ENCODE assay signal across 1 cellular context in genomic region chr9:101354143-101354764, GRCh38.
TF ChIP-seq lines count a peak whose summit lies in the region.

No MANE protein-coding gene starts in this region.

TF ChIP-seq in HepG2, 621 proteins besides CTCF, POLR2A, EP300 and RAD21 (continued from another document and continues in another):
- TF ChIP-seq ZNF800 (CRISPR knock-in tag; IDR thresholded peaks at IDR 0.05) (no peak), RBAK (CRISPR knock-in tag; IDR thresholded peaks at IDR 0.05) (no peak), ARID3A (IDR thresholded peaks at IDR 0.05; ENCODE audit: low read depth, low read length) (peak; percentile 99), KDM3A (CRISPR knock-in tag; IDR thresholded peaks at IDR 0.05; ENCODE audit: low read depth) (peak; percentile 19; the same call in 1 of the 2 replicates), HNRNPH1 (optimal IDR thresholded peaks at IDR 0.05; ENCODE audit: low read depth, low read length) (no peak), LCORL (IDR thresholded peaks at IDR 0.05) (peak; percentile 65; the same call in 1 of the 2 replicates), LCORL (CRISPR knock-in tag; IDR thresholded peaks at IDR 0.05) (peak; percentile 96), REXO4 (CRISPR knock-in tag; IDR thresholded peaks at IDR 0.05; ENCODE audit: borderline replicate concordance) (no peak), NR3C1 (CRISPR knock-in tag; IDR thresholded peaks at IDR 0.05) (no peak), ZBTB43 (CRISPR knock-in tag; conservative IDR thresholded peaks at IDR 0.05) (0 out of 2 replicates have a peak, but pooled peaks have one; percentile 38), MTA3 (CRISPR knock-in tag; IDR thresholded peaks at IDR 0.05) (no peak), ZNF788 (CRISPR knock-in tag; IDR thresholded peaks at IDR 0.05; ENCODE audit: borderline replicate concordance) (peak; percentile 48; the same call in 1 of the 2 replicates), ZNF10 (CRISPR knock-in tag; IDR thresholded peaks at IDR 0.05; ENCODE audit: borderline replicate concordance, low read depth) (no peak), ZC3H4 (CRISPR knock-in tag; IDR thresholded peaks at IDR 0.05; ENCODE audit: borderline replicate concordance) (no peak), CCDC6 (CRISPR knock-in tag; IDR thresholded peaks at IDR 0.05) (no peak), KDM6A (CRISPR knock-in tag; IDR thresholded peaks at IDR 0.05; ENCODE audit: low read depth) (peak; percentile 94), ARID5B (CRISPR knock-in tag; IDR thresholded peaks at IDR 0.05) (peak; percentile 95), ZBTB33 (CRISPR knock-in tag; IDR thresholded peaks at IDR 0.05) (no peak), RBFOX2 (IDR thresholded peaks at IDR 0.05; ENCODE audit: low read depth, low read length) (peak; percentile 46), ZNF552 (CRISPR knock-in tag; IDR thresholded peaks at IDR 0.05; ENCODE audit: borderline replicate concordance) (no peak), FOXP1 (IDR thresholded peaks at IDR 0.05) (no peak), FOXP1 (CRISPR knock-in tag; IDR thresholded peaks at IDR 0.05) (peak; percentile 58), ZNF580 (CRISPR knock-in tag; IDR thresholded peaks at IDR 0.05; ENCODE audit: borderline replicate concordance, low read depth) (0 out of 2 replicates have a peak, but pooled peaks have one; percentile 26), STAG1 (CRISPR knock-in tag; IDR thresholded peaks at IDR 0.05) (peak; percentile 22), GLMP (CRISPR knock-in tag; IDR thresholded peaks at IDR 0.05; ENCODE audit: borderline replicate concordance) (no peak), AHR (CRISPR knock-in tag; IDR thresholded peaks at IDR 0.05) (no peak; the same call in 1 of the 2 replicates), ERF (CRISPR knock-in tag; IDR thresholded peaks at IDR 0.05) (peak; percentile 15; the same call in 1 of the 2 replicates), ZNF839 (CRISPR knock-in tag; IDR thresholded peaks at IDR 0.05; ENCODE audit: borderline replicate concordance) (no peak), NCOA1 (CRISPR knock-in tag; IDR thresholded peaks at IDR 0.05) (peak; percentile 46; the same call in 1 of the 2 replicates), POGK (CRISPR knock-in tag; conservative IDR thresholded peaks at IDR 0.05) (no peak), FIP1L1 (IDR thresholded peaks at IDR 0.05; ENCODE audit: borderline replicate concordance, insufficient read depth, low read depth, low read length) (peak; percentile 66; the same call in 1 of the 2 replicates), ZNF350 (CRISPR knock-in tag; IDR thresholded peaks at IDR 0.05; ENCODE audit: borderline replicate concordance, low read depth) (no peak), ZNF232 (CRISPR knock-in tag; IDR thresholded peaks at IDR 0.05; ENCODE audit: borderline replicate concordance) (no peak), ZBTB20 (CRISPR knock-in tag; IDR thresholded peaks at IDR 0.05; ENCODE audit: borderline replicate concordance, low read depth) (peak; percentile 15; the same call in 1 of the 2 replicates), ZNF550 (CRISPR knock-in tag; IDR thresholded peaks at IDR 0.05; ENCODE audit: borderline replicate concordance) (no peak), DR1 (CRISPR knock-in tag; IDR thresholded peaks at IDR 0.05) (no peak), ARNT (IDR thresholded peaks at IDR 0.05) (no peak), MTA1 (CRISPR knock-in tag; IDR thresholded peaks at IDR 0.05; ENCODE audit: borderline replicate concordance) (no peak), FOXA1 (IDR thresholded peaks at IDR 0.05) (no peak), FOXA1 (CRISPR knock-in tag; IDR thresholded peaks at IDR 0.05) (peak; percentile 85), REPIN1 (CRISPR knock-in tag; IDR thresholded peaks at IDR 0.05; ENCODE audit: borderline replicate concordance, low read depth) (no peak), ZNF280B (CRISPR knock-in tag; IDR thresholded peaks at IDR 0.05; ENCODE audit: borderline replicate concordance) (no peak), IKZF5 (CRISPR knock-in tag; IDR thresholded peaks at IDR 0.05) (peak; percentile 15; the same call in 1 of the 2 replicates), ZNF101 (CRISPR knock-in tag; IDR thresholded peaks at IDR 0.05; ENCODE audit: borderline replicate concordance, low read depth) (no peak), HDAC2 (CRISPR knock-in tag; IDR thresholded peaks at IDR 0.05) (peak; percentile 85), ZNF781 (CRISPR knock-in tag; IDR thresholded peaks at IDR 0.05; ENCODE audit: borderline replicate concordance, not compliant biosample characterization) (no peak)
